Comparison of ENCODE assay signal across 36 cellular contexts in genomic region chr5:149681252-149681651, GRCh38. TPM values are rescaled to one million over a fixed set of nuclear protein-coding genes. Genes with fewer than 3 reads are reported as not detected.
DNase-seq lines count a peak whose midpoint lies in the region; ATAC-seq, FAIRE-seq and TF ChIP-seq lines count a peak whose summit lies in the region.
"Had no signal": no experiment of that assay in that cellular context is flagged by ENCODE, and none has a peak within 500 bp of the region (broad histone marks: within the 10 kb centered on the region; RNA-seq: fewer than 3 reads in every experiment).

No MANE protein-coding gene starts in this region.

- CTCF ChIA-PET in GM12878 (lab: Yijun Ruan, JAX) = interaction anchor here (1.0 to 7.1 kb wide), 6 partner anchors 14 to 148 kb away, joined by 3 to 65 read pairs (median 6); no protein-coding TSS in a partner anchor

- intact Hi-C loops in GM12878 (cut with micrococcal nuclease; ENCODE audit: unreplicated experiment) = no loop called here
- intact Hi-C loops in mucosa of descending colon (cut with DNase I, micrococcal nuclease) = no loop called here

- no TSS peak for BruUV-seq in GM12878 (replicated peaks; lab: Mats Ljungman, UMichigan)

- in situ Hi-C loops in GM12878 (cut with MboI) = no loop called here

- SMC1A ChIA-PET in GM12878 (lab: Charles Lee; ENCODE audit: uncharacterized antibody, unreplicated experiment) = interaction anchor here (0.7 to 1.6 kb wide), 10 partner anchors 14 to 153 kb away, joined by 3 to 5 read pairs (median 4); no protein-coding TSS in a partner anchor

- H3K4me2 ChIP-seq in DOHH2 (ENCODE audit: low read length) (peak overlapping the region; percentile 22; the same call in 1 of the 2 replicates), GM12878 (ENCODE audit: control insufficient read depth, insufficient read depth) (peak overlapping the region; percentile 68; the same call in 1 of the 2 replicates)
- H3K4me2 ChIP-seq: PC-9, smooth muscle cell had no signal

- no peaks in the 10 kb centered on the region for H3K9me3 Mint-ChIP-seq in stimulated activated memory B cell treated with anti-CD40 and anti-IgM and Interleukin-4, amounts not matched to agents 10 μg/mL and 1 μg/mL and 100 μg/mL, for 72 hours
- H3K9me3 Mint-ChIP-seq: activated CD4-positive, alpha-beta memory T cell treated with anti-CD3 and anti-CD28 coated beads, Interleukin-2, amount 10 ng/mL, durations not matched to agents 7 days and 5 days; central memory CD8-positive, alpha-beta T cell; HFFc6; stimulated activated naive CD8-positive, alpha-beta T cell treated with anti-CD3 and anti-CD28 coated beads, Interleukin-15, Interleukin-2, amounts not matched to agents 100 ng/mL and 50 ng/mL, for 24 hours had no signal

- peaks cover 64% of the 10 kb centered on the region for H3K4me1 Mint-ChIP-seq in stimulated activated memory B cell treated with anti-CD40 and anti-IgM and Interleukin-4, amounts not matched to agents 10 μg/mL and 1 μg/mL and 100 μg/mL, for 72 hours
- H3K4me1 Mint-ChIP-seq: activated CD4-positive, alpha-beta memory T cell treated with anti-CD3 and anti-CD28 coated beads, Interleukin-2, amount 10 ng/mL, durations not matched to agents 7 days and 5 days; central memory CD8-positive, alpha-beta T cell had no signal

- H3K36me3 ChIP-seq in DOHH2 (ENCODE audit: control insufficient read depth, low read length) = no peaks in the 10 kb centered on the region
- H3K36me3 ChIP-seq in GM12878 (ENCODE audit: control insufficient read depth in 2 of 2, insufficient read depth in 2 of 2, low read length in 1 of 2) = no peaks in the 10 kb centered on the region
- H3K36me3 ChIP-seq in right atrium auricular region = no peaks in the 10 kb centered on the region
- no peaks in the 10 kb centered on the region for H3K36me3 ChIP-seq in mucosa of descending colon (ENCODE audit: low read depth)
- H3K36me3 ChIP-seq: BE2C, esophagus squamous epithelium, lower lobe of right lung, ovary, thyroid gland, vagina had no signal

- H3K36me3 Mint-ChIP-seq in stimulated activated memory B cell treated with anti-CD40 and anti-IgM and Interleukin-4, amounts not matched to agents 10 μg/mL and 1 μg/mL and 100 μg/mL, for 72 hours = no peaks in the 10 kb centered on the region

- no peak for TF ChIP-seq EP300 in GM12878 (IDR thresholded peaks at IDR 0.05; ENCODE audit: borderline replicate concordance in 1 of 2, control insufficient read depth in 1 of 2, low read depth in 2 of 2, low read length in 2 of 2)

- peaks cover 23% of the 10 kb centered on the region for H3K4me1 ChIP-seq in DOHH2 (ENCODE audit: control insufficient read depth, low read length)
- H3K4me1 ChIP-seq in GM12878 (ENCODE audit: control insufficient read depth, insufficient read depth, low read length) = peaks cover 26% of the 10 kb centered on the region
- H3K4me1 ChIP-seq in right atrium auricular region = peaks cover 0 to 38% of the 10 kb centered on the region in 2 donors
- H3K4me1 ChIP-seq in mucosa of descending colon (ENCODE audit: low read depth) = peaks cover 7% of the 10 kb centered on the region
- H3K4me1 ChIP-seq: BE2C, foreskin keratinocyte, thyroid gland, vagina had no signal

- peak overlapping the region; percentile 8 for H3K27ac Mint-ChIP-seq in stimulated activated memory B cell treated with anti-CD40 and anti-IgM and Interleukin-4, amounts not matched to agents 10 μg/mL and 1 μg/mL and 100 μg/mL, for 72 hours
- H3K27ac Mint-ChIP-seq: activated CD4-positive, alpha-beta memory T cell treated with anti-CD3 and anti-CD28 coated beads, Interleukin-2, amount 10 ng/mL, durations not matched to agents 7 days and 5 days; HFFc6 had no signal

- H3K9me3 ChIP-seq in DOHH2 (ENCODE audit: control insufficient read depth, insufficient read depth, low read length) = no peaks in the 10 kb centered on the region
- H3K9me3 ChIP-seq in GM12878 (replicated peaks; ENCODE audit: control insufficient read depth, insufficient read depth, low read length) = no peaks in the 10 kb centered on the region
- no peaks in the 10 kb centered on the region for H3K9me3 ChIP-seq in right atrium auricular region
- H3K9me3 ChIP-seq in mucosa of descending colon = no peaks in the 10 kb centered on the region
- H3K9me3 ChIP-seq: BE2C, Caco-2, esophagus squamous epithelium, lower lobe of right lung, ovary, thyroid gland, vagina had no signal

- no peak for FAIRE-seq in GM12878 (lab: Jason Lieb, UNC)
- FAIRE-seq: endometrium, G401.6, HTR-8/SVneo, kidney had no signal

- TF ChIP-seq RAD21 in GM12878 (IDR thresholded peaks at IDR 0.05; ENCODE audit: insufficient read depth, low read depth, low read length) = no peak

- H2AFZ ChIP-seq in GM12878 (ENCODE audit: control insufficient read depth, low read depth, low read length) = no peak overlapping the region
- H2AFZ ChIP-seq: PC-9 had no signal

- DNase-seq in GM12878 (ENCODE audit: low read depth, low spot score) = no peak
- DNase-seq in right atrium auricular region (ENCODE audit: low spot score) = no peak
- no peak for DNase-seq in activated CD4-positive, alpha-beta T cell treated with anti-CD3 and anti-CD28 coated beads for 1 hour
- DNase-seq in NAMALWA (ENCODE audit: low spot score) = no peak
- DNase-seq in mucosa of descending colon = no peak
- DNase-seq: activated CD4-positive, alpha-beta memory T cell treated with anti-CD3 and anti-CD28 coated beads, Interleukin-2, amount 10 ng/mL, durations not matched to agents 7 days and 5 days; activated CD4-positive, CD25-positive, alpha-beta regulatory T cell treated with anti-CD3 and anti-CD28 coated beads, Interleukin-2, amount 50 U/mL, for 72 hours; activated CD8-positive, alpha-beta memory T cell treated with anti-CD3 and anti-CD28 coated beads, Interleukin-2, amount 50 U/mL, for 4 hours; activated naive CD4-positive, alpha-beta T cell; BE2C; Caco-2; esophagus squamous epithelium; foreskin keratinocyte; GOT3; HFFc6; kidney; NCI-H1105 treated with DMSO at 0.1 percent for 48 hours; NCI-H2029; NCI-H524 treated with DMSO at 0.1 percent for 48 hours; nephron progenitor cell; ovary; PC-9; stimulated activated CD4-positive, alpha-beta T cell treated with anti-CD3 and anti-CD28 coated beads, Interleukin-2, amount 100 ng/mL, for 24 hours; T-helper 2 cell had no signal

- H3K79me2 ChIP-seq in DOHH2 (ENCODE audit: control insufficient read depth, low read length) = no peaks in the 10 kb centered on the region
- no peaks in the 10 kb centered on the region for H3K79me2 ChIP-seq in GM12878 (ENCODE audit: control insufficient read depth, insufficient read depth, low read length)

- ATAC-seq in GM12878 (no peak), HG03159 (IDR thresholded peaks at IDR 0.05; ENCODE audit: unreplicated experiment) (no peak), mucosa of descending colon (no peak)
- no peak for ATAC-seq in stimulated activated memory B cell treated with anti-CD40 and anti-IgM and Interleukin-4, amounts not matched to agents 10 μg/mL and 1 μg/mL and 100 μg/mL, for 72 hours
- ATAC-seq: foreskin keratinocyte had no signal

- POLR2A ChIA-PET in GM12878 (lab: Charles Lee) = interaction anchor here (0.9 to 1.9 kb wide), 5 partner anchors 49 to 125 kb away, joined by 4 to 6 read pairs (median 5); partner anchors contain the start of gene PPARGC1B

- H3K27ac ChIP-seq in DOHH2 (ENCODE audit: low read depth, low read length) = no peak overlapping the region
- H3K27ac ChIP-seq in GM12878 (ENCODE audit: control insufficient read depth, insufficient read depth) = peak overlapping the region; percentile 45; the same call in 1 of the 2 replicates
- peak overlapping the region; percentile 78 to 92 for H3K27ac ChIP-seq in right atrium auricular region
- H3K27ac ChIP-seq: esophagus squamous epithelium, foreskin keratinocyte, lower lobe of right lung, ovary, PC-9, thyroid gland, vagina had no signal

- WGBS in GM12878 (ENCODE audit: insufficient coverage, insufficient replicate concordance, low lambda C conversion rate, missing lambda C conversion rate) = 70% methylated on average over 5 of the region's 5 CpGs

- TF ChIP-seq CTCF in DOHH2 (IDR thresholded peaks at IDR 0.05; ENCODE audit: low read depth, low read length, poor library complexity, severe bottlenecking) (no peak), GM12878 (IDR thresholded peaks at IDR 0.05 in 2 of 3, conservative IDR thresholded peaks at IDR 0.05 in 1 of 3; ENCODE audit: control insufficient read depth in 2 of 3, extremely low read depth in 1 of 3, insufficient read depth in 1 of 3, low read depth in 3 of 3, low read length in 3 of 3) (no peak), right atrium auricular region (IDR thresholded peaks at IDR 0.05) (no peak), mucosa of descending colon (IDR thresholded peaks at IDR 0.05) (no peak)

- H3K4me3 Mint-ChIP-seq in stimulated activated memory B cell treated with anti-CD40 and anti-IgM and Interleukin-4, amounts not matched to agents 10 μg/mL and 1 μg/mL and 100 μg/mL, for 72 hours = no peak overlapping the region
- H3K4me3 Mint-ChIP-seq: activated CD4-positive, alpha-beta memory T cell treated with anti-CD3 and anti-CD28 coated beads, Interleukin-2, amount 10 ng/mL, durations not matched to agents 7 days and 5 days; central memory CD8-positive, alpha-beta T cell; HFFc6; nephron progenitor cell; stimulated activated naive CD8-positive, alpha-beta T cell treated with anti-CD3 and anti-CD28 coated beads, Interleukin-15, Interleukin-2, amounts not matched to agents 100 ng/mL and 50 ng/mL, for 24 hours had no signal

- no peak overlapping the region for H3K4me3 ChIP-seq in DOHH2 (ENCODE audit: low read length)
- no peak overlapping the region for H3K4me3 ChIP-seq in GM12878
- H3K4me3 ChIP-seq in right atrium auricular region = no peak overlapping the region
- no peak overlapping the region for H3K4me3 ChIP-seq in mucosa of descending colon
- H3K4me3 ChIP-seq: esophagus squamous epithelium, lower lobe of right lung, ovary, PC-9, smooth muscle cell, thyroid gland, vagina had no signal

- H3K27me3 ChIP-seq in DOHH2 (ENCODE audit: control insufficient read depth, low read length) (peaks cover 25% of the 10 kb centered on the region), GM12878 (replicated peaks in 1 of 2; ENCODE audit: control insufficient read depth in 2 of 2, insufficient read depth in 2 of 2, low read length in 1 of 2) (peaks cover 0 to 5% of the 10 kb centered on the region in 2 experiments; a peak in 1 of 4 replicates), right atrium auricular region (no peaks in the 10 kb centered on the region)
- H3K27me3 ChIP-seq: BE2C, esophagus squamous epithelium, ovary, thyroid gland, vagina had no signal

- RAD21 ChIA-PET in GM12878 (lab: Charles Lee; ENCODE audit: unreplicated experiment) = interaction anchor here (1.9 to 3.2 kb wide), 3 partner anchors 13 to 125 kb away, joined by 5 to 14 read pairs (median 9); no protein-coding TSS in a partner anchor

- no peaks in the 10 kb centered on the region for H3K9me2 ChIP-seq in DOHH2 (replicated peaks; ENCODE audit: control insufficient read depth, low read length)

- TF ChIP-seq POLR2A in GM12878 (IDR thresholded peaks at IDR 0.05; ENCODE audit: low read depth, low read length) = no peak

- H4K20me1 ChIP-seq in DOHH2 (ENCODE audit: control insufficient read depth, insufficient read depth, low read depth, low read length) (no peaks in the 10 kb centered on the region), GM12878 (ENCODE audit: control insufficient read depth, insufficient read depth) (no peaks in the 10 kb centered on the region)

- H3F3A ChIP-seq in DOHH2 (ENCODE audit: control insufficient read depth, insufficient read depth) = no peaks in the 10 kb centered on the region

- no peak overlapping the region for H3K9ac ChIP-seq in GM12878 (ENCODE audit: control insufficient read depth, insufficient read depth, low read length)

- no peaks in the 10 kb centered on the region for H3K27me3 Mint-ChIP-seq in stimulated activated memory B cell treated with anti-CD40 and anti-IgM and Interleukin-4, amounts not matched to agents 10 μg/mL and 1 μg/mL and 100 μg/mL, for 72 hours

RNA-seq across cellular contexts. Expression of gene PPARGC1B, which starts 48.9 kb away (rescaled TPM):
- total RNA-seq in GM12878 (2013; cell fraction: nucleolus; rRNA removed) = 55.8 and 60.6 TPM in 2 replicates
- total RNA-seq in GM12878 (2014; rRNA removed) (5.3 and 6.4 TPM in 2 replicates), GM12878 (2014; rRNA removed; fragmentation: Illumina TruSeq; extraction: Trizol) (5.8 and 6.1 TPM in 2 replicates), GM12878 (2021) (18.1 and 20.5 TPM in 2 replicates), right atrium auricular region (10 to 100 TPM; 10.1 to 11.4 TPM), mucosa of descending colon (10 to 100 TPM; 42.2 to 46.4 (median 44.4) TPM)
- 2.5 TPM for polyA plus RNA-seq in GM12878 (2011; ENCODE audit: low read depth)
- polyA plus RNA-seq in GM12878 (2011; rRNA removed) (3.0 and 4.7 TPM in 2 replicates), GM12878 (2014; fragmentation: Illumina TruSeq; extraction: Trizol) (7.8 and 8.6 TPM in 2 replicates), GM12878 (2014; fragmentation: Nextera tagmentation; extraction: Ambion mirVana) (1 to 10 TPM; 1.8 to 2.5 TPM), GM12878 (2014; rRNA removed) (7.3 and 7.5 TPM in 2 replicates), GM12878 (2016; fragmentation: Nextera tagmentation; extraction: Ambion mirVana) (10 to 100 TPM; 10.4 to 10.7 TPM)
- polyA plus RNA-seq in GM12878 (2011; cell fraction: cytosol; rRNA removed) = 3.2 and 4.0 TPM in 2 replicates
- 24.1 and 34.3 TPM in 2 replicates for polyA plus RNA-seq in GM12878 (2011; cell fraction: nucleus; rRNA removed)
- polyA plus RNA-seq in GM12878 (2012) = 3.1 and 3.8 TPM in 2 replicates
- 9.2 and 10.7 TPM in 2 replicates for polyA minus RNA-seq in GM12878 (2011; rRNA and poly(A)+ RNA removed)
- polyA minus RNA-seq in GM12878 (2011; cell fraction: cytosol; rRNA and poly(A)+ RNA removed) = 5.5 and 6.4 TPM in 2 replicates
- 11.2 and 19.8 TPM in 2 replicates for polyA minus RNA-seq in GM12878 (2011; cell fraction: nucleus; rRNA and poly(A)+ RNA removed)
